16 cellular contexts compared by ENCODE assay signal in the genomic region with DNA sequence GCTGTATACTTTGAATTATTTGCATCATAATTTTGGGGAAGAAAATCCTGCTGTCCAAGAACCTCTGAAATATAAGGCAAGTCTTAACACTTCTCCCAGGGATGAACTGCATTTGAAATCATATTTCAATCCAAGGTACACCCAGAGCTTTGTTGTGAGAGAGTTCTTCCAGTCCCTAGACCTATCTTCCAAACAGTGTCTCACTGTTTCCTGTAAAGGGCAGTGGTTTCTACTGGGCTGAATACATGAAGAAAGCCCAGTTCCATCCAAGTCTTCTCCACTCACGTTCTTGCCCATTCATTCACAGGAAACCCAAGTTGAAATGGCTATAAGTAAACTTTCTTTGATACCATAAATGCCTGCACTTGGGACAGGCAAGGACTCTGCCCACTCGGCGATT.
DNase-seq lines count a peak whose midpoint lies in the region; ATAC-seq and TF ChIP-seq lines count a peak whose summit lies in the region.
"Had no signal": no experiment of that assay in that cellular context is flagged by ENCODE, and none has a peak within 500 bp of the region (broad histone marks: within the 10 kb centered on the region; RNA-seq: fewer than 3 reads in every experiment).

No MANE protein-coding gene starts in this region.

- H3K9me3 Mint-ChIP-seq in activated T-helper 17 cell treated with anti-CD3 and anti-CD28 coated beads, Interleukin-2, amount 50 U/mL, for 72 hours: peaks cover under 1% of the 10 kb centered on the region
- H3K9me3 Mint-ChIP-seq: endodermal cell had no signal

- TF ChIP-seq CTCF in left ventricle myocardium inferior (IDR thresholded peaks at IDR 0.05; ENCODE audit: borderline replicate concordance) (no peak), mucosa of descending colon (IDR thresholded peaks at IDR 0.05) (no peak)

- H3K36me3 Mint-ChIP-seq in activated T-helper 17 cell treated with anti-CD3 and anti-CD28 coated beads, Interleukin-2, amount 50 U/mL, for 72 hours (ENCODE audit: low read depth): no peaks in the 10 kb centered on the region

- H3K27ac Mint-ChIP-seq in activated T-helper 17 cell treated with anti-CD3 and anti-CD28 coated beads, Interleukin-2, amount 50 U/mL, for 72 hours: peak overlapping the region; percentile 8
- H3K27ac Mint-ChIP-seq: activated naive CD8-positive, alpha-beta T cell; endodermal cell had no signal

- H3K27me3 Mint-ChIP-seq in activated T-helper 17 cell treated with anti-CD3 and anti-CD28 coated beads, Interleukin-2, amount 50 U/mL, for 72 hours: no peaks in the 10 kb centered on the region
- H3K27me3 Mint-ChIP-seq: activated naive CD8-positive, alpha-beta T cell had no signal

- DNase-seq in left ventricle myocardium superior: no peak
- no peak for DNase-seq in left ventricle myocardium inferior
- DNase-seq in DMS153 treated with DMSO at 0.1 percent for 48 hours (lab: John Stamatoyannopoulos, UW; ENCODE audit: unreplicated experiment): no peak
- no peak for DNase-seq in dedifferentiated amniotic fluid mesenchymal stem cell (ENCODE audit: extremely low spot score)
- DNase-seq in mucosa of descending colon: no peak
- DNase-seq: ACHN; activated CD4-positive, alpha-beta T cell treated with anti-CD3 and anti-CD28 coated beads for 4 hours; endodermal cell; occipital lobe; stimulated activated CD4-positive, alpha-beta T cell treated with anti-CD3 and anti-CD28 coated beads, Interleukin-4, amount 100 ng/mL, for 24 hours; upper lobe of left lung had no signal

- H3K27me3 ChIP-seq in left ventricle myocardium inferior (ENCODE audit: low read depth) (no peaks in the 10 kb centered on the region), subcutaneous abdominal adipose tissue (ENCODE audit: control insufficient read depth in 5 of 5, insufficient read depth in 4 of 5, low read length in 5 of 5) (peaks cover 0 to 7% (median 0%) of the 10 kb centered on the region in 5 donors)
- H3K27me3 ChIP-seq: cardiac muscle cell, upper lobe of left lung had no signal

- ATAC-seq in left ventricle myocardium superior (peak; percentile 43), HG03039 (IDR thresholded peaks at IDR 0.05; ENCODE audit: unreplicated experiment) (peak; percentile 3), mucosa of descending colon (no peak)
- no peak for ATAC-seq in activated T-helper 17 cell treated with anti-CD3 and anti-CD28 coated beads, Interleukin-2, amount 50 U/mL, for 72 hours (replicated peaks)

- H3K9me3 ChIP-seq in left ventricle myocardium inferior (replicated peaks) (no peaks in the 10 kb centered on the region), subcutaneous abdominal adipose tissue (ENCODE audit: control insufficient read depth in 5 of 5, low read length in 5 of 5) (no peaks in the 10 kb centered on the region), mucosa of descending colon (no peaks in the 10 kb centered on the region)
- H3K9me3 ChIP-seq: upper lobe of left lung had no signal

- no peaks in the 10 kb centered on the region for H3K36me3 ChIP-seq in left ventricle myocardium inferior
- no peaks in the 10 kb centered on the region for H3K36me3 ChIP-seq in subcutaneous abdominal adipose tissue (ENCODE audit: control insufficient read depth in 5 of 5, insufficient read depth in 5 of 5, low read length in 5 of 5)
- H3K36me3 ChIP-seq in mucosa of descending colon (ENCODE audit: low read depth): no peaks in the 10 kb centered on the region
- H3K36me3 ChIP-seq: cardiac muscle cell, upper lobe of left lung had no signal

- H3K4me3 Mint-ChIP-seq in activated T-helper 17 cell treated with anti-CD3 and anti-CD28 coated beads, Interleukin-2, amount 50 U/mL, for 72 hours: no peak overlapping the region
- H3K4me3 Mint-ChIP-seq: activated naive CD8-positive, alpha-beta T cell; endodermal cell had no signal

- H3K9ac ChIP-seq in subcutaneous abdominal adipose tissue (ENCODE audit: low read length in 5 of 5): no peak overlapping the region

- H3K27ac ChIP-seq in left ventricle myocardium inferior (replicated peaks): no peak overlapping the region
- peak overlapping the region; percentile 11 for H3K27ac ChIP-seq in subcutaneous abdominal adipose tissue (ENCODE audit: low read depth, low read length)
- H3K27ac ChIP-seq: cardiac muscle cell, upper lobe of left lung had no signal

- H3K4me1 Mint-ChIP-seq in activated T-helper 17 cell treated with anti-CD3 and anti-CD28 coated beads, Interleukin-2, amount 50 U/mL, for 72 hours: no peaks in the 10 kb centered on the region

- H3K4me3 ChIP-seq in left ventricle myocardium inferior (no peak overlapping the region), subcutaneous abdominal adipose tissue (ENCODE audit: low read depth in 1 of 5, low read length in 5 of 5) (no peak overlapping the region), mucosa of descending colon (no peak overlapping the region)
- H3K4me3 ChIP-seq: cardiac muscle cell, upper lobe of left lung had no signal

- H3K4me1 ChIP-seq in left ventricle myocardium inferior (no peaks in the 10 kb centered on the region), subcutaneous abdominal adipose tissue (ENCODE audit: control insufficient read depth in 5 of 5, insufficient read depth in 5 of 5, low read length in 5 of 5) (peaks cover 0 to 18% (median 3%) of the 10 kb centered on the region in 5 donors), mucosa of descending colon (ENCODE audit: low read depth) (no peaks in the 10 kb centered on the region)
- H3K4me1 ChIP-seq: upper lobe of left lung had no signal

- intact Hi-C loops in left ventricle myocardium superior (cut with micrococcal nuclease) (no loop called here), left ventricle myocardium inferior (cut with micrococcal nuclease) (no loop called here), mucosa of descending colon (cut with DNase I, micrococcal nuclease) (no loop called here)

Comparison
In these comparisons a context has a peak if more than half of its experiments do, and no peak if none do; other contexts are left out.
1. ATAC-seq: peak in left ventricle myocardium superior (single experiment) and HG03039 (single experiment); none in activated T-helper 17 cell treated with anti-CD3 and anti-CD28 coated beads, Interleukin-2, amount 50 U/mL, for 72 hours (single experiment) and mucosa of descending colon (single experiment).